23 cellular contexts compared by ENCODE assay signal in the genomic region with DNA sequence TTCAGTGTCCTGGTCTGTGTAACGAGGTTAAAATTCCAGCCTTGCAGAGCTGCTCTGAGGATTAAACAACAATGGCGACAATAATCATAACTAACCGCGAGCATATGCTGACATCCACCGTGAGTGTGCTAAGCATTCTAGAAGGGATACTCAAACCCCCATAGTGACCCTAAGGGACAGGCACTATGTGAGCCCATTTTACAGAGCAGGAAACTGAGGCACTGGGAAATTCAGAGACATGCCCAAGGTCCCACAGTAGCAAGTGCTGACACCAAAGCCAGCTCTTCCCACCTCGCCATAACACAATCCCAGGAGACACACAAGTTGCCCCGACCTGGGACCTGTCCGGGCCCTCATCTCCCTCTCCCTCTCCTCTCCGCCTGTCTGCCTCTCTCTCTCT. TPM values are rescaled to one million over a fixed set of nuclear protein-coding genes. Genes with fewer than 3 reads are reported as not detected.
A peak's percentile ranks its signal among the peaks of the same experiment; 100 is the strongest.
DNase-seq lines count a peak whose midpoint lies in the region; ATAC-seq, FAIRE-seq and TF ChIP-seq lines count a peak whose summit lies in the region.
"Had no signal": no experiment of that assay in that cellular context is flagged by ENCODE, and none has a peak within 500 bp of the region (broad histone marks: within the 10 kb centered on the region; RNA-seq: fewer than 3 reads in every experiment).

No MANE protein-coding gene starts in this region.

- H3K4me1 ChIP-seq in HCT116 (ENCODE audit: control insufficient read depth in 1 of 2, insufficient read depth in 2 of 2, low read length in 2 of 2) (peaks cover 57 to 82% of the 10 kb centered on the region in 2 experiments), astrocyte (ENCODE audit: insufficient read depth, low read length) (peaks cover 48% of the 10 kb centered on the region), HepG2 (ENCODE audit: insufficient read depth, low read length) (peaks cover 68% of the 10 kb centered on the region), gastrocnemius medialis (peaks cover 21 to 58% of the 10 kb centered on the region in 2 donors), A673 (ENCODE audit: insufficient read depth, low read length, poor library complexity, severe bottlenecking) (no peaks in the 10 kb centered on the region)

- no peak overlapping the region for H2AFZ ChIP-seq in HCT116 (ENCODE audit: low read depth, low read length, poor library complexity, severe bottlenecking)
- H2AFZ ChIP-seq in astrocyte (ENCODE audit: low read depth, low read length) = no peak overlapping the region
- H2AFZ ChIP-seq in HepG2 (ENCODE audit: low read length) = no peak overlapping the region

- H3K27ac ChIP-seq in HCT116 (ENCODE audit: low read depth, low read length) = peak overlapping the region; percentile 50; the same call in 1 of the 2 replicates
- H3K27ac ChIP-seq in astrocyte (ENCODE audit: low read depth, low read length) = peak overlapping the region; percentile 66
- peak overlapping the region; percentile 83 for H3K27ac ChIP-seq in HepG2 (ENCODE audit: extremely low read length, insufficient read depth, low read length)
- peak overlapping the region in 3 of 4 donors; percentile 55 to 82 (median 70) for H3K27ac ChIP-seq in gastrocnemius medialis
- no peak overlapping the region for H3K27ac ChIP-seq in A673 (ENCODE audit: low read depth, low read length, poor library complexity, severe bottlenecking)
- H3K27ac ChIP-seq: cardiac muscle cell, HL-60 had no signal

- no TSS peak for BruUV-seq in HCT116 (replicated peaks; lab: Mats Ljungman, UMichigan)
- BruUV-seq in HepG2 (replicated peaks; lab: Mats Ljungman, UMichigan) = no TSS peak
- BruUV-seq in A673 (replicated peaks; lab: Mats Ljungman, UMichigan) = no TSS peak

- TF ChIP-seq CTCF in HCT116 (IDR thresholded peaks at IDR 0.05 in 2 of 3, conservative IDR thresholded peaks at IDR 0.05 in 1 of 3; ENCODE audit: borderline replicate concordance in 1 of 3, insufficient read depth in 1 of 3, low read depth in 2 of 3, low read length in 2 of 3) (no peak), astrocyte (IDR thresholded peaks at IDR 0.05; ENCODE audit: insufficient read depth, low read depth, low read length) (no peak), HepG2 (CRISPR knock-in tag; IDR thresholded peaks at IDR 0.05) (no peak), gastrocnemius medialis (IDR thresholded peaks at IDR 0.05 in 4 of 5, conservative IDR thresholded peaks at IDR 0.05 in 1 of 5) (no peak), A673 (conservative IDR thresholded peaks at IDR 0.05; ENCODE audit: low read depth, low read length) (no peak)

- no peaks in the 10 kb centered on the region for H3K9me3 ChIP-seq in HCT116 (ENCODE audit: control insufficient read depth in 1 of 2, insufficient read depth in 1 of 2, low read depth in 1 of 2, low read length in 2 of 2)
- no peaks in the 10 kb centered on the region for H3K9me3 ChIP-seq in astrocyte (ENCODE audit: insufficient read depth, low read depth, low read length)
- no peaks in the 10 kb centered on the region for H3K9me3 ChIP-seq in HepG2 (ENCODE audit: low read length)
- no peaks in the 10 kb centered on the region for H3K9me3 ChIP-seq in gastrocnemius medialis
- no peaks in the 10 kb centered on the region for H3K9me3 ChIP-seq in A673 (ENCODE audit: low read depth, low read length, poor library complexity, severe bottlenecking)

- no peaks in the 10 kb centered on the region for H3K27me3 ChIP-seq in HCT116 (ENCODE audit: insufficient read depth, low read length)
- H3K27me3 ChIP-seq in astrocyte (ENCODE audit: insufficient read depth, low read length) = no peaks in the 10 kb centered on the region
- H3K27me3 ChIP-seq in HepG2 (ENCODE audit: control insufficient read depth in 1 of 2, insufficient read depth in 2 of 2, low read length in 2 of 2) = no peaks in the 10 kb centered on the region
- no peaks in the 10 kb centered on the region for H3K27me3 ChIP-seq in gastrocnemius medialis
- no peaks in the 10 kb centered on the region for H3K27me3 ChIP-seq in A673 (replicated peaks; ENCODE audit: insufficient read depth, low read depth, low read length, poor library complexity)
- H3K27me3 ChIP-seq: cardiac muscle cell had no signal

- TF ChIP-seq EP300 in HepG2 (IDR thresholded peaks at IDR 0.05; ENCODE audit: low read depth in 2 of 2, low read length in 2 of 2) = no peak
- no peak for TF ChIP-seq EP300 in HepG2 (CRISPR knock-in tag; IDR thresholded peaks at IDR 0.05; ENCODE audit: borderline replicate concordance)

- peak overlapping the region; percentile 55 for H3K4me2 ChIP-seq in HCT116 (ENCODE audit: low read length)
- H3K4me2 ChIP-seq in astrocyte (ENCODE audit: low read length) = peak overlapping the region; percentile 74
- peak overlapping the region; percentile 79 for H3K4me2 ChIP-seq in HepG2 (ENCODE audit: low read depth, low read length)

- H3K27ac Mint-ChIP-seq in astrocyte (ENCODE audit: unreplicated experiment) = peak overlapping the region; percentile 53
- H3K27ac Mint-ChIP-seq: activated B cell treated with CpG ODN at 0.5 μM for 24 hours; activated naive CD8-positive, alpha-beta T cell treated with anti-CD3 and anti-CD28 coated beads for 36 hours; T-helper 1 cell treated with Interleukin-12 subunit alpha and Interleukin-12 subunit beta and Interleukin-4 antibody, amounts not matched to agents 30 μg/mL and 1 μg/mL, for 36 hours had no signal

- ATAC-seq in HCT116 (no peak), HepG2 (no peak), gastrocnemius medialis (no peak)

- no peaks in the 10 kb centered on the region for H3K27me3 Mint-ChIP-seq in astrocyte (ENCODE audit: low read depth, unreplicated experiment)
- H3K27me3 Mint-ChIP-seq: activated naive CD8-positive, alpha-beta T cell treated with anti-CD3 and anti-CD28 coated beads for 36 hours had no signal

- DNase-seq in HCT116 (ENCODE audit: low read depth, low spot score) = no peak
- DNase-seq in astrocyte (ENCODE audit: low read depth) = no peak
- no peak for DNase-seq in HepG2 (ENCODE audit: low spot score)
- no peak for DNase-seq in gastrocnemius medialis
- DNase-seq in NCI-H1436 (lab: John Stamatoyannopoulos, UW) = no peak
- no peak for DNase-seq in A673 (ENCODE audit: low spot score)
- no peak for DNase-seq in AG08396 (ENCODE audit: low spot score)
- DNase-seq in AG20443 (ENCODE audit: low spot score) = no peak
- DNase-seq: activated B cell treated with CpG ODN at 0.5 μM for 24 hours; activated naive CD8-positive, alpha-beta T cell treated with anti-CD3 and anti-CD28 coated beads for 36 hours; AML-193; effector CD8-positive, alpha-beta T cell; head of caudate nucleus; NCI-H2029; NCI-H446 treated with DMSO at 0.1 percent for 48 hours; nucleus accumbens; SHP77 treated with DMSO at 0.1 percent for 48 hours; stimulated activated naive CD4-positive, alpha-beta T cell treated with Interleukin-2 at 50 U/mL for 16 hours had no signal

- TF ChIP-seq RAD21 in HCT116 (IDR thresholded peaks at IDR 0.05; ENCODE audit: low read depth) (no peak), HepG2 (CRISPR knock-in tag; IDR thresholded peaks at IDR 0.05) (no peak)

- no peak overlapping the region for H3K4me3 Mint-ChIP-seq in astrocyte (ENCODE audit: unreplicated experiment)
- H3K4me3 Mint-ChIP-seq: activated B cell treated with CpG ODN at 0.5 μM for 24 hours; activated naive CD8-positive, alpha-beta T cell treated with anti-CD3 and anti-CD28 coated beads for 36 hours; T-helper 1 cell treated with Interleukin-12 subunit alpha and Interleukin-12 subunit beta and Interleukin-4 antibody, amounts not matched to agents 30 μg/mL and 1 μg/mL, for 36 hours had no signal

- H3K36me3 Mint-ChIP-seq in astrocyte (ENCODE audit: low read depth, unreplicated experiment) = peaks cover 7% of the 10 kb centered on the region
- H3K36me3 Mint-ChIP-seq: activated naive CD8-positive, alpha-beta T cell treated with anti-CD3 and anti-CD28 coated beads for 36 hours had no signal

- 95% methylated on average over 9 of the region's 9 CpGs for WGBS in HepG2 (ENCODE audit: low lambda C conversion rate)

- no peak overlapping the region for H3K4me3 ChIP-seq in HCT116 (replicated peaks in 1 of 2; ENCODE audit: low read depth in 1 of 2, low read length in 2 of 2)
- H3K4me3 ChIP-seq in astrocyte (ENCODE audit: insufficient read depth, low read depth, low read length) = no peak overlapping the region
- H3K4me3 ChIP-seq in HepG2 (replicated peaks in 1 of 3; ENCODE audit: insufficient read depth in 1 of 3, low read depth in 2 of 3, low read length in 3 of 3) = peak overlapping the region in 1 of 3 experiments; percentile 53; a peak in 1 of 6 replicates
- H3K4me3 ChIP-seq in gastrocnemius medialis = no peak overlapping the region
- H3K4me3 ChIP-seq in A673 (ENCODE audit: low read depth, low read length, poor library complexity, severe bottlenecking) = no peak overlapping the region
- H3K4me3 ChIP-seq: cardiac muscle cell had no signal

- peaks cover 8 to 36% of the 10 kb centered on the region in 2 experiments; a peak in 3 of 4 replicates for H3K36me3 ChIP-seq in HCT116 (ENCODE audit: control insufficient read depth in 1 of 2, insufficient read depth in 2 of 2, low read length in 2 of 2)
- H3K36me3 ChIP-seq in astrocyte (ENCODE audit: insufficient read depth, low read length) = peaks cover 13% of the 10 kb centered on the region
- peaks cover 37 to 65% of the 10 kb centered on the region in 2 experiments for H3K36me3 ChIP-seq in HepG2 (replicated peaks in 1 of 2; ENCODE audit: control insufficient read depth in 1 of 2, insufficient read depth in 2 of 2, low read length in 2 of 2)
- H3K36me3 ChIP-seq in gastrocnemius medialis = no peaks in the 10 kb centered on the region
- H3K36me3 ChIP-seq in A673 (ENCODE audit: insufficient read depth, low read length, poor library complexity, severe bottlenecking) = no peaks in the 10 kb centered on the region
- H3K36me3 ChIP-seq: cardiac muscle cell had no signal

- CTCF ChIA-PET in HCT116 (lab: Charles Lee) = interaction anchor here (1.1 kb wide), 1 partner anchor 29 kb away, joined by 4 read pairs; no protein-coding TSS in a partner anchor
- CTCF ChIA-PET in HepG2 (lab: Yijun Ruan, JAX; ENCODE audit: low intra/inter-chr PET ratio, low total read pairs) = no interaction called here
- CTCF ChIA-PET in A673 (lab: Charles Lee) = interaction anchor here (0.6 kb wide), 1 partner anchor 169 kb away, joined by 3 read pairs; no protein-coding TSS in a partner anchor

- no peaks in the 10 kb centered on the region for H3K9me2 ChIP-seq in HCT116 (ENCODE audit: insufficient read depth)

- in situ Hi-C loops in HepG2 (cut with HindIII; ENCODE audit: extremely low pct_ligation_motif_present, low pct_unique_long_range_greater_than_20kb) (no loop called here), gastrocnemius medialis (cut with MboI; ENCODE audit: low sequenced_read_pairs in 4 of 4) (no loop called here)

- RAD21 ChIA-PET in HCT116 (lab: Charles Lee; ENCODE audit: low non-redundant PET in 1 of 2, low total read pairs in 2 of 2, uncharacterized antibody in 2 of 2, unreplicated experiment in 2 of 2) = no interaction called here

- FAIRE-seq in astrocyte (lab: Jason Lieb, UNC) (no peak), HepG2 (lab: Jason Lieb, UNC) (no peak)
- FAIRE-seq: keratinocyte had no signal

- H3K9ac ChIP-seq in HCT116 (ENCODE audit: low read length) = no peak overlapping the region
- peak overlapping the region; percentile 57 for H3K9ac ChIP-seq in astrocyte (ENCODE audit: low read length)
- peak overlapping the region; percentile 64; the same call in 1 of the 2 replicates for H3K9ac ChIP-seq in HepG2 (ENCODE audit: insufficient read depth, low read depth, low read length)

- intact Hi-C loops in HCT116 (cut with micrococcal nuclease) = no loop called here
- intact Hi-C loops in HepG2 (cut with micrococcal nuclease; ENCODE audit: unreplicated experiment) = loop anchor here (1.0 kb wide), 1 partner anchor 12 kb away; no protein-coding TSS in a partner anchor
- intact Hi-C loops in gastrocnemius medialis (cut with DNase I; ENCODE audit: low total_unique reads) = no loop called here
- intact Hi-C loops in A673 (cut with micrococcal nuclease; ENCODE audit: unreplicated experiment) = no loop called here

- no peaks in the 10 kb centered on the region for H4K20me1 ChIP-seq in HCT116 (ENCODE audit: insufficient read depth)
- peaks cover 15% of the 10 kb centered on the region for H4K20me1 ChIP-seq in astrocyte (ENCODE audit: insufficient read depth, low read length)
- H4K20me1 ChIP-seq in HepG2 (ENCODE audit: insufficient read depth, low read length) = no peaks in the 10 kb centered on the region

- H3K9me3 Mint-ChIP-seq in astrocyte (ENCODE audit: unreplicated experiment) = no peaks in the 10 kb centered on the region
- H3K9me3 Mint-ChIP-seq: activated B cell treated with CpG ODN at 0.5 μM for 24 hours; activated naive CD8-positive, alpha-beta T cell treated with anti-CD3 and anti-CD28 coated beads for 36 hours; T-helper 1 cell treated with Interleukin-12 subunit alpha and Interleukin-12 subunit beta and Interleukin-4 antibody, amounts not matched to agents 30 μg/mL and 1 μg/mL, for 36 hours had no signal

- POLR2A ChIA-PET in HCT116 (lab: Charles Lee) = no interaction called here
- POLR2A ChIA-PET in HepG2 (lab: Yijun Ruan, JAX) = interaction anchor here (0.7 to 2.1 kb wide), 2 partner anchors 12 to 14 kb away, joined by 3 to 9 read pairs; no protein-coding TSS in a partner anchor
- POLR2A ChIA-PET in A673 (lab: Charles Lee; ENCODE audit: low non-redundant PET) = no interaction called here

- no peak for TF ChIP-seq POLR2A in HCT116 (IDR thresholded peaks at IDR 0.05; ENCODE audit: borderline replicate concordance, extremely low read depth, insufficient read depth, insufficient read length)
- no peak for TF ChIP-seq POLR2A in HepG2 (IDR thresholded peaks at IDR 0.05; ENCODE audit: insufficient read depth in 1 of 2, low read depth in 2 of 2, low read length in 2 of 2)
- no peak for TF ChIP-seq POLR2A in gastrocnemius medialis (IDR thresholded peaks at IDR 0.05)

- H3K79me2 ChIP-seq in HCT116 (ENCODE audit: insufficient read depth, low read length) (no peaks in the 10 kb centered on the region), astrocyte (ENCODE audit: insufficient read depth, low read length) (peaks cover 10% of the 10 kb centered on the region), HepG2 (ENCODE audit: insufficient read depth, low read length) (peaks cover 9% of the 10 kb centered on the region)

- peaks cover 42% of the 10 kb centered on the region for H3K4me1 Mint-ChIP-seq in astrocyte (ENCODE audit: low read depth, unreplicated experiment)

RNA-seq across cellular contexts. Expression of gene MFNG, which starts 14.6 kb away (rescaled TPM):
- 4.5 TPM for total RNA-seq in HCT116 (2021; ENCODE audit: unreplicated experiment)
- polyA plus RNA-seq in HCT116 (2012) = 3.3 and 3.4 TPM in 2 replicates
- total RNA-seq in astrocyte = 0.87 and 1.4 TPM in 2 replicates
- 1.0 and 1.1 TPM in 2 replicates for total RNA-seq in HepG2 (2016; rRNA removed; fragmentation: Illumina TruSeq; extraction: Trizol)
- 0.35 and 1.1 TPM in 2 replicates for total RNA-seq in HepG2 (2016; cell fraction: cytosol; rRNA removed; fragmentation: Illumina TruSeq; extraction: Trizol; ENCODE audit: low read depth)
- 0.55 and 0.80 TPM in 2 replicates for total RNA-seq in HepG2 (2016; cell fraction: insoluble cytoplasmic fraction; rRNA removed; fragmentation: Illumina TruSeq; extraction: Trizol)
- 1.4 and 1.9 TPM in 2 replicates for total RNA-seq in HepG2 (2016; cell fraction: membrane; rRNA removed; fragmentation: Illumina TruSeq; extraction: Trizol)
- 0.56 and 1.6 TPM in 2 replicates for total RNA-seq in HepG2 (2016; cell fraction: nucleus; rRNA removed; fragmentation: Illumina TruSeq; extraction: Trizol)
- 11.7 and 19.8 TPM in 2 replicates for polyA plus RNA-seq in HepG2 (2011; rRNA removed)
- 15.3 and 15.7 TPM in 2 replicates for polyA plus RNA-seq in HepG2 (2011; cell fraction: cytosol; rRNA removed)
- 37.0 and 46.6 TPM in 2 replicates for polyA plus RNA-seq in HepG2 (2011; cell fraction: nucleus; rRNA removed)
- polyA plus RNA-seq in HepG2 (2012) = 14.5 and 20.0 TPM in 2 replicates
- 0.79 and 0.97 TPM in 2 replicates for polyA plus RNA-seq in HepG2 (2016; cell fraction: cytosol; fragmentation: Illumina TruSeq; extraction: Trizol; ENCODE audit: low read depth)
- polyA plus RNA-seq in HepG2 (2016; cell fraction: insoluble cytoplasmic fraction; fragmentation: Illumina TruSeq; extraction: Trizol; ENCODE audit: low read depth) = 0.81 and 0.93 TPM in 2 replicates
- polyA plus RNA-seq in HepG2 (2016; cell fraction: membrane; fragmentation: Illumina TruSeq; extraction: Trizol; ENCODE audit: low read depth) = 1.1 and 1.3 TPM in 2 replicates
- 1.3 and 4.5 TPM in 2 replicates for polyA plus RNA-seq in HepG2 (2016; cell fraction: nucleus; fragmentation: Illumina TruSeq; extraction: Trizol; ENCODE audit: insufficient read depth, low read depth)
- 0.77 and 12.5 TPM in 2 replicates for polyA minus RNA-seq in HepG2 (2011; rRNA and poly(A)+ RNA removed; ENCODE audit: low replicate concordance)
- polyA minus RNA-seq in HepG2 (2011; cell fraction: cytosol; rRNA and poly(A)+ RNA removed) = 3.2 and 6.1 TPM in 2 replicates
- polyA minus RNA-seq in HepG2 (2011; cell fraction: nucleus; rRNA and poly(A)+ RNA removed) = 6.1 and 9.8 TPM in 2 replicates
- 1 to 10 TPM; 2.4 to 7.0 (median 5.2) TPM for total RNA-seq in gastrocnemius medialis
- total RNA-seq in A673 (2021) = not detected in 2 replicates

RNA-seq across cellular contexts. Expression of gene CARD10, which starts 18.5 kb away (rescaled TPM):
- 32.0 TPM for total RNA-seq in HCT116 (2021; ENCODE audit: unreplicated experiment)
- 22.8 and 27.4 TPM in 2 replicates for polyA plus RNA-seq in HCT116 (2012)
- total RNA-seq in astrocyte = 19.7 and 22.6 TPM in 2 replicates
- total RNA-seq in HepG2 (2016; rRNA removed; fragmentation: Illumina TruSeq; extraction: Trizol) = 28.9 and 35.2 TPM in 2 replicates
- total RNA-seq in HepG2 (2016; cell fraction: cytosol; rRNA removed; fragmentation: Illumina TruSeq; extraction: Trizol; ENCODE audit: low read depth) = 3.9 and 4.1 TPM in 2 replicates
- total RNA-seq in HepG2 (2016; cell fraction: insoluble cytoplasmic fraction; rRNA removed; fragmentation: Illumina TruSeq; extraction: Trizol) = 24.8 and 36.0 TPM in 2 replicates
- 11.9 and 12.5 TPM in 2 replicates for total RNA-seq in HepG2 (2016; cell fraction: membrane; rRNA removed; fragmentation: Illumina TruSeq; extraction: Trizol)
- total RNA-seq in HepG2 (2016; cell fraction: nucleus; rRNA removed; fragmentation: Illumina TruSeq; extraction: Trizol) = 17.8 and 21.3 TPM in 2 replicates
- polyA plus RNA-seq in HepG2 (2011; rRNA removed) = 55.8 and 92.3 TPM in 2 replicates
- polyA plus RNA-seq in HepG2 (2011; cell fraction: cytosol; rRNA removed) = 52.6 and 75.1 TPM in 2 replicates
- 203 and 227 TPM in 2 replicates for polyA plus RNA-seq in HepG2 (2011; cell fraction: nucleus; rRNA removed)
- polyA plus RNA-seq in HepG2 (2012) = 46.8 and 57.2 TPM in 2 replicates
- 3.0 TPM in 2 replicates for polyA plus RNA-seq in HepG2 (2016; cell fraction: cytosol; fragmentation: Illumina TruSeq; extraction: Trizol; ENCODE audit: low read depth)
- polyA plus RNA-seq in HepG2 (2016; cell fraction: insoluble cytoplasmic fraction; fragmentation: Illumina TruSeq; extraction: Trizol; ENCODE audit: low read depth) = 28.5 and 30.3 TPM in 2 replicates
- 9.1 and 9.4 TPM in 2 replicates for polyA plus RNA-seq in HepG2 (2016; cell fraction: membrane; fragmentation: Illumina TruSeq; extraction: Trizol; ENCODE audit: low read depth)
- 42.1 and 44.8 TPM in 2 replicates for polyA plus RNA-seq in HepG2 (2016; cell fraction: nucleus; fragmentation: Illumina TruSeq; extraction: Trizol; ENCODE audit: insufficient read depth, low read depth)
- polyA minus RNA-seq in HepG2 (2011; rRNA and poly(A)+ RNA removed; ENCODE audit: low replicate concordance) = 15.9 and 164 TPM in 2 replicates
- polyA minus RNA-seq in HepG2 (2011; cell fraction: cytosol; rRNA and poly(A)+ RNA removed) = 61.5 and 72.6 TPM in 2 replicates
- 31.9 and 42.5 TPM in 2 replicates for polyA minus RNA-seq in HepG2 (2011; cell fraction: nucleus; rRNA and poly(A)+ RNA removed)
- 1 to 10 TPM; 2.6 to 5.7 (median 4.4) TPM for total RNA-seq in gastrocnemius medialis
- 0.26 and 1.0 TPM in 2 replicates for total RNA-seq in A673 (2021)
- total RNA-seq: activated B cell treated with CpG ODN at 0.5 μM for 24 hours, mononuclear cell had no signal

RNA-seq across cellular contexts. Expression of gene CDC42EP1, which starts 59.5 kb away (rescaled TPM):
- total RNA-seq in HCT116 (2021; ENCODE audit: unreplicated experiment) (160 TPM), astrocyte (106 and 109 TPM in 2 replicates), HepG2 (2016; rRNA removed; fragmentation: Illumina TruSeq; extraction: Trizol) (25.4 and 29.5 TPM in 2 replicates), gastrocnemius medialis (1 to 10 TPM; 5.6 to 8.8 (median 6.8) TPM), A673 (2021) (1.1 and 1.6 TPM in 2 replicates)
- polyA plus RNA-seq in HCT116 (2012) = 184 and 199 TPM in 2 replicates
- total RNA-seq in HepG2 (2016; cell fraction: cytosol; rRNA removed; fragmentation: Illumina TruSeq; extraction: Trizol; ENCODE audit: low read depth) = 19.5 and 29.1 TPM in 2 replicates
- total RNA-seq in HepG2 (2016; cell fraction: insoluble cytoplasmic fraction; rRNA removed; fragmentation: Illumina TruSeq; extraction: Trizol) = 20.9 and 29.7 TPM in 2 replicates
- 44.9 and 63.7 TPM in 2 replicates for total RNA-seq in HepG2 (2016; cell fraction: membrane; rRNA removed; fragmentation: Illumina TruSeq; extraction: Trizol)
- 15.7 and 18.6 TPM in 2 replicates for total RNA-seq in HepG2 (2016; cell fraction: nucleus; rRNA removed; fragmentation: Illumina TruSeq; extraction: Trizol)
- 17.1 and 26.7 TPM in 2 replicates for polyA plus RNA-seq in HepG2 (2011; rRNA removed)
- polyA plus RNA-seq in HepG2 (2011; cell fraction: cytosol; rRNA removed) = 13.8 and 17.6 TPM in 2 replicates
- 37.8 and 38.3 TPM in 2 replicates for polyA plus RNA-seq in HepG2 (2011; cell fraction: nucleus; rRNA removed)
- polyA plus RNA-seq in HepG2 (2012) = 45.1 and 72.3 TPM in 2 replicates
- polyA plus RNA-seq in HepG2 (2016; cell fraction: cytosol; fragmentation: Illumina TruSeq; extraction: Trizol; ENCODE audit: low read depth) = 49.0 and 73.1 TPM in 2 replicates
- 53.9 and 76.0 TPM in 2 replicates for polyA plus RNA-seq in HepG2 (2016; cell fraction: insoluble cytoplasmic fraction; fragmentation: Illumina TruSeq; extraction: Trizol; ENCODE audit: low read depth)
- 99.7 and 119 TPM in 2 replicates for polyA plus RNA-seq in HepG2 (2016; cell fraction: membrane; fragmentation: Illumina TruSeq; extraction: Trizol; ENCODE audit: low read depth)
- 54.3 and 56.0 TPM in 2 replicates for polyA plus RNA-seq in HepG2 (2016; cell fraction: nucleus; fragmentation: Illumina TruSeq; extraction: Trizol; ENCODE audit: insufficient read depth, low read depth)
- 12.0 and 24.2 TPM in 2 replicates for polyA minus RNA-seq in HepG2 (2011; rRNA and poly(A)+ RNA removed; ENCODE audit: low replicate concordance)
- 20.7 and 21.6 TPM in 2 replicates for polyA minus RNA-seq in HepG2 (2011; cell fraction: cytosol; rRNA and poly(A)+ RNA removed)
- 12.2 and 15.4 TPM in 2 replicates for polyA minus RNA-seq in HepG2 (2011; cell fraction: nucleus; rRNA and poly(A)+ RNA removed)
- total RNA-seq: activated B cell treated with CpG ODN at 0.5 μM for 24 hours had no signal
